In the genomic region with DNA sequence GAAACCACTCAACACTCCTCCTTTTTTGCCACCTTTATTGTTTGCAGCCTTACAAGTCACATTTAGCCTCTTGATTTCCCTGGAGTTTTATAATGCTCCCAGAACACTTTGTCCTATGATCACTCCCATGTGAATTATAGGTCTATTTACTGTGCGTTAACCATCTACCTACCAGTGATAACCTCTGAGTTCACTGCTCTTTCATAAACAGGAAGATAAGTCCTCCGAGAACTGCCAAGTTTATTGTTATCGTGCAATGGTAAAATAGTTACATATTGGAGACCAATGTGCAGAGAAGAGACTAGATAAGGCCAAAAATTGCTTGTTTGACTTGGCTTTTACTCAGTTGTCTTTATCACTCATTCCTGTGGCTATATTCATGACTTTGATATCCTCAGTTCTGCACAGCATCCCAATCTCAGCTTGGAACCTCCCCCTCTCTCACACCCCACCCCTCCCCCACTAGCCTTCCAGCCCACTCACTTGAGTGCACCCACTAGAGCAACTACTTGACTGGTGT, we compare ENCODE assay signal across 28 cellular contexts. TPM values are rescaled to one million over a fixed set of nuclear protein-coding genes. Genes with fewer than 3 reads are reported as not detected.
DNase-seq lines count a peak whose midpoint lies in the region; ATAC-seq, FAIRE-seq and TF ChIP-seq lines count a peak whose summit lies in the region.
"Had no signal": no experiment of that assay in that cellular context is flagged by ENCODE, and none has a peak within 500 bp of the region (broad histone marks: within the 10 kb centered on the region; RNA-seq: fewer than 3 reads in every experiment).

No MANE protein-coding gene starts in this region.

- TF ChIP-seq CTCF in C4-2B (conservative IDR thresholded peaks at IDR 0.05) (no peak), mesothelial cell of epicardium (IDR thresholded peaks at IDR 0.05; ENCODE audit: unreplicated experiment) (no peak)

- peak; percentile 75 for FAIRE-seq in colon (lab: Jason Lieb, UNC)

- no peak for ATAC-seq in GM19328 (IDR thresholded peaks at IDR 0.05; ENCODE audit: unreplicated experiment)
- ATAC-seq: activated T-helper 17 cell treated with anti-CD3 and anti-CD28 coated beads, Interleukin-2, amount 50 U/mL, for 72 hours; natural killer cell treated with Interleukin-12 subunit alpha and Interleukin-12 subunit beta and Interleukin-15 and Interleukin-18, amount 100 ng/mL, for 72 hours; T-helper 17 cell had no signal

- H3K27me3 Mint-ChIP-seq in mesothelial cell of epicardium (ENCODE audit: low read depth), result no peaks in the 10 kb centered on the region

- H3K27ac Mint-ChIP-seq in mesothelial cell of epicardium, result peak overlapping the region; percentile 57
- H3K27ac Mint-ChIP-seq: activated naive CD4-positive, alpha-beta T cell treated with anti-CD3 and anti-CD28 coated beads, Interleukin-2, amount 50 U/mL, for 24 hours; activated T-helper 17 cell treated with anti-CD3 and anti-CD28 coated beads, Interleukin-2, amount 50 U/mL, for 72 hours; natural killer cell treated with Interleukin-12 subunit alpha and Interleukin-12 subunit beta and Interleukin-15 and Interleukin-18, amount 100 ng/mL, for 72 hours; T-helper 17 cell had no signal

- H3K27ac ChIP-seq in C4-2B, result peak overlapping the region; percentile 56; the same call in 1 of the 2 replicates
- H3K27ac ChIP-seq: dorsolateral prefrontal cortex, heart right ventricle, right atrium auricular region, SJSA1, WERI-Rb-1 had no signal

- H3K4me1 Mint-ChIP-seq in mesothelial cell of epicardium, result peaks cover 39% of the 10 kb centered on the region
- H3K4me1 Mint-ChIP-seq: activated T-helper 17 cell treated with anti-CD3 and anti-CD28 coated beads, Interleukin-2, amount 50 U/mL, for 72 hours had no signal

- no peaks in the 10 kb centered on the region for H3K36me3 Mint-ChIP-seq in mesothelial cell of epicardium
- H3K36me3 Mint-ChIP-seq: activated naive CD4-positive, alpha-beta T cell treated with anti-CD3 and anti-CD28 coated beads, Interleukin-2, amount 50 U/mL, for 24 hours; natural killer cell treated with Interleukin-12 subunit alpha and Interleukin-12 subunit beta and Interleukin-15 and Interleukin-18, amount 100 ng/mL, for 72 hours had no signal

- no peak overlapping the region for H3K4me3 Mint-ChIP-seq in mesothelial cell of epicardium
- H3K4me3 Mint-ChIP-seq: activated naive CD4-positive, alpha-beta T cell treated with anti-CD3 and anti-CD28 coated beads, Interleukin-2, amount 50 U/mL, for 24 hours; activated T-helper 17 cell treated with anti-CD3 and anti-CD28 coated beads, Interleukin-2, amount 50 U/mL, for 72 hours; natural killer cell treated with Interleukin-12 subunit alpha and Interleukin-12 subunit beta and Interleukin-15 and Interleukin-18, amount 100 ng/mL, for 72 hours; T-helper 17 cell had no signal

- DNase-seq in NCI-H226 (peak; percentile 78), mesothelial cell of epicardium (ENCODE audit: low spot score in 2 of 2, unreplicated experiment in 2 of 2) (no peak), globus pallidus (ENCODE audit: low spot score) (no peak), NCI-H446 treated with DMSO at 0.1 percent for 48 hours (lab: John Stamatoyannopoulos, UW) (no peak), kidney glomerular epithelial cell (lab: John Stamatoyannopoulos, UW) (no peak)
- DNase-seq: activated CD8-positive, alpha-beta memory T cell treated with anti-CD3 and anti-CD28 coated beads, Interleukin-2, amount 50 U/mL, for 48 hours; anterior cingulate cortex; C1 segment of cervical spinal cord; Calu3; central memory CD4-positive, alpha-beta T cell; DND-41; dorsolateral prefrontal cortex; heart right ventricle; NCI-H2171 treated with DMSO at 0.1 percent for 48 hours; NCI-H526 treated with DMSO at 0.1 percent for 48 hours; stimulated activated CD4-positive, alpha-beta T cell treated with anti-CD3 and anti-CD28 coated beads, Interleukin-12 subunit alpha, Interleukin-12 subunit beta, amount 100 ng/mL, for 4 hours; stimulated activated CD4-positive, alpha-beta T cell treated with anti-CD3 and anti-CD28 coated beads, Interleukin-4, amount 100 ng/mL, for 24 hours; stimulated activated naive CD4-positive, alpha-beta T cell treated with Interleukin-2 at 50 U/mL for 16 hours; T-helper 17 cell; WERI-Rb-1 had no signal

- H3K9me3 Mint-ChIP-seq in mesothelial cell of epicardium, result peaks cover 12% of the 10 kb centered on the region
- H3K9me3 Mint-ChIP-seq: activated naive CD4-positive, alpha-beta T cell treated with anti-CD3 and anti-CD28 coated beads, Interleukin-2, amount 50 U/mL, for 24 hours; activated T-helper 17 cell treated with anti-CD3 and anti-CD28 coated beads, Interleukin-2, amount 50 U/mL, for 72 hours had no signal

RNA-seq across cellular contexts. Expression of gene NUDT9, which starts 12.9 kb away (rescaled TPM):
- 25.5 to 27.7 TPM (median 26.0 TPM) in 3 replicates for total RNA-seq in mesothelial cell of epicardium

RNA-seq across cellular contexts. Expression of gene HSD17B11, which starts 18.5 kb away (rescaled TPM):
- 18.7 to 23.4 TPM (median 19.2 TPM) in 3 replicates for total RNA-seq in mesothelial cell of epicardium
